17 cellular contexts compared by ENCODE assay signal in the genomic region with DNA sequence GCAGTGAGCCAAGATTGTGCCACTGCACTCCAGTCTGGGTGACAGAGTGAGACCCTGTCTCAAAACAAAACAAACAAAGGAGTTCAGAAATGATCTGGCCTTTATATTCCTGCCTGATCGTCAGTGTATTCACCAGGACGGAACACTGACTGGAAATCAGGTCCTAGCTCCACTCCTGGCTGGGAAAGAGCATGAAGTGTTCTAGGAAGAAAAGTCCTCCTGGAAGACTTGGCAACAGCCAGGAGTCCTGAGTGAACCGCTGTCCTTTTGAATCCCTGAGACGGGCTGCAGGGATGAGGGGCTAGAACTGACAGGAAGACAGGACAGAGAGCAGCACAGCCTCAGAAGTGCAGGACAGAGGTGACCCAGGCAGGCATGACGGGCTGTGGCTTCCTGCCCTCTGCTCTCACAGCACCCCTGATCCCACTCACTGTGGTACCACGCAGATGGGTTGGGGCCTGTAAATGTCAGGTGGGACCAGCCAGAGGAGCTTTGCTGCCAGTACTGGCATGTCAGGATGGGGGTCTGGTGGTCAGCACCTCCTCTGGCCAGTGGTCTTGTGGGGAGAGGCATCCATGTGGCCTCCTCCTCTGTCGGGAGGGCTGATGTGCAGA. TPM values are rescaled to one million over a fixed set of nuclear protein-coding genes. Genes with fewer than 3 reads are reported as not detected.
A peak's percentile ranks its signal among the peaks of the same experiment; 100 is the strongest.
DNase-seq lines count a peak whose midpoint lies in the region; ATAC-seq, FAIRE-seq and TF ChIP-seq lines count a peak whose summit lies in the region.
"Had no signal": no experiment of that assay in that cellular context is flagged by ENCODE, and none has a peak within 500 bp of the region (broad histone marks: within the 10 kb centered on the region; RNA-seq: fewer than 3 reads in every experiment).

No MANE protein-coding gene starts in this region.

- ATAC-seq in Panc1 = 0 out of 2 replicates have a peak, but pooled peaks have one; percentile 57
- ATAC-seq in esophagus mucosa = peak; percentile 18
- ATAC-seq in stimulated activated effector memory CD8-positive, alpha-beta T cell treated with anti-CD3 and anti-CD28 coated beads, Interleukin-12 subunit alpha, Interleukin-12 subunit beta, amount 100 ng/mL, for 72 hours = peak; percentile 24
- no peak for ATAC-seq in GM21381 (IDR thresholded peaks at IDR 0.05; ENCODE audit: unreplicated experiment)

- DNase-seq in GM12891 (ENCODE audit: insufficient read length, low spot score) = no peak
- no peak for DNase-seq in Panc1 (ENCODE audit: low read depth, low spot score)
- no peak for DNase-seq in stimulated activated effector memory CD8-positive, alpha-beta T cell treated with anti-CD3 and anti-CD28 coated beads, Interleukin-12 subunit alpha, Interleukin-12 subunit beta, amount 100 ng/mL, for 72 hours (ENCODE audit: low spot score in 2 of 2)
- DNase-seq in caudate nucleus (lab: John Stamatoyannopoulos, UW) = no peak
- DNase-seq in G401 (ENCODE audit: low spot score) = no peak
- DNase-seq in HuH-7 (ENCODE audit: low spot score) = no peak
- DNase-seq: Calu3; CD4-positive, alpha-beta T cell; NCI-H1417; NCI-H187 treated with DMSO at 0.1 percent for 48 hours; NCI-H345; NCI-H526; NK-92 treated with Interleukin-12 subunit alpha and Interleukin-12 subunit beta, amount 100 ng/mL, for 24 hours had no signal

- no peak overlapping the region for H3K4me3 ChIP-seq in Panc1 (ENCODE audit: low read depth in 2 of 2, low read length in 2 of 2)
- H3K4me3 ChIP-seq: HAP-1, SK-N-MC had no signal

- no peaks in the 10 kb centered on the region for H3K9me3 Mint-ChIP-seq in stimulated activated effector memory CD8-positive, alpha-beta T cell treated with anti-CD3 and anti-CD28 coated beads, Interleukin-12 subunit alpha, Interleukin-12 subunit beta, amount 100 ng/mL, for 72 hours
- H3K9me3 Mint-ChIP-seq: CD4-positive, alpha-beta T cell had no signal

- no peak for TF ChIP-seq POLR2A in GM12891 (IDR thresholded peaks at IDR 0.05; ENCODE audit: low read depth, low read length)

- TF ChIP-seq CTCF in Panc1 (IDR thresholded peaks at IDR 0.05) = no peak

- in situ Hi-C loops in Panc1 (cut with HindIII; ENCODE audit: low pct_unique_long_range_greater_than_20kb, low sequenced_read_pairs) = no loop called here
- in situ Hi-C loops in G401 (cut with HindIII; ENCODE audit: low sequenced_read_pairs) = no loop called here

- H3K27ac ChIP-seq in Panc1 (ENCODE audit: low read length) (no peak overlapping the region), caudate nucleus (ENCODE audit: low read depth, low read length) (no peak overlapping the region)
- H3K27ac ChIP-seq: SK-N-MC had no signal

- CTCF ChIA-PET in Panc1 (lab: Charles Lee) = no interaction called here

- intact Hi-C loops in Panc1 (cut with micrococcal nuclease; ENCODE audit: unreplicated experiment) = no loop called here

- H3K4me1 ChIP-seq in Panc1 (ENCODE audit: control insufficient read depth, insufficient read depth, low read length) = no peaks in the 10 kb centered on the region

- FAIRE-seq in GM12891 (lab: Jason Lieb, UNC) = no peak

- H3K27me3 ChIP-seq in Panc1 (ENCODE audit: control insufficient read depth, insufficient read depth, low read length) = no peaks in the 10 kb centered on the region

- BruUV-seq in Panc1 (replicated peaks; lab: Mats Ljungman, UMichigan) = no TSS peak

- POLR2A ChIA-PET in Panc1 (lab: Charles Lee) = no interaction called here

- no peaks in the 10 kb centered on the region; the same call in 1 of the 2 replicates for H3K36me3 ChIP-seq in Panc1 (ENCODE audit: control insufficient read depth, insufficient read depth, low read length)

- peaks cover 78% of the 10 kb centered on the region for H3K36me3 Mint-ChIP-seq in stimulated activated effector memory CD8-positive, alpha-beta T cell treated with anti-CD3 and anti-CD28 coated beads, Interleukin-12 subunit alpha, Interleukin-12 subunit beta, amount 100 ng/mL, for 72 hours

- H3K4me1 Mint-ChIP-seq in stimulated activated effector memory CD8-positive, alpha-beta T cell treated with anti-CD3 and anti-CD28 coated beads, Interleukin-12 subunit alpha, Interleukin-12 subunit beta, amount 100 ng/mL, for 72 hours = peaks cover 5% of the 10 kb centered on the region

- H3K9me3 ChIP-seq in Panc1 (ENCODE audit: control insufficient read depth, insufficient read depth, low read depth, low read length) = no peaks in the 10 kb centered on the region
- H3K9me3 ChIP-seq: HAP-1 had no signal

- H3K27ac Mint-ChIP-seq in stimulated activated effector memory CD8-positive, alpha-beta T cell treated with anti-CD3 and anti-CD28 coated beads, Interleukin-12 subunit alpha, Interleukin-12 subunit beta, amount 100 ng/mL, for 72 hours = peak overlapping the region; percentile 84
- H3K27ac Mint-ChIP-seq: CD4-positive, alpha-beta T cell had no signal

- no peak overlapping the region for H3K4me3 Mint-ChIP-seq in stimulated activated effector memory CD8-positive, alpha-beta T cell treated with anti-CD3 and anti-CD28 coated beads, Interleukin-12 subunit alpha, Interleukin-12 subunit beta, amount 100 ng/mL, for 72 hours
- H3K4me3 Mint-ChIP-seq: CD4-positive, alpha-beta T cell had no signal

TF ChIP-seq in GM12891, 5 proteins besides CTCF, POLR2A, EP300 and RAD21:
- TF ChIP-seq SPI1 (IDR thresholded peaks at IDR 0.05; ENCODE audit: low read depth, low read length) (no peak), TAF1 (IDR thresholded peaks at IDR 0.05; ENCODE audit: low read depth, low read length) (no peak), POLR2AphosphoS5 (IDR thresholded peaks at IDR 0.05; ENCODE audit: low read depth, low read length) (peak; percentile 37; the same call in 1 of the 2 replicates)
TF ChIP-seq in GM12891: peak in this region for 1.

RNA-seq across cellular contexts. Expression of gene FAN1, which starts 23.5 kb away (rescaled TPM):
- 8.6 TPM for polyA plus RNA-seq in GM12891 (2012; ENCODE audit: low read depth, missing spikeins)
- total RNA-seq in Panc1 (2021; ENCODE audit: unreplicated experiment) (16.4 TPM), esophagus mucosa (8.3 TPM)
- polyA plus RNA-seq in Panc1 (2012; ENCODE audit: insufficient read length) = 13.9 TPM
- 13.6 and 17.6 TPM in 2 replicates for total RNA-seq in G401 (2014; rRNA removed; shearing (Covaris generic))
